In genomic region chr11:130314749-130315285, GRCh38 we compare ENCODE assay signal across 1 cellular context.
TF ChIP-seq lines count a peak whose summit lies in the region.

Gene ZBTB44, minus strand, starts transcription at chr11:130314917. Its CDS starts 53,044 bp downstream, at chr11:130261873.

TF ChIP-seq in GM12878, 131 proteins besides CTCF, POLR2A, EP300 and RAD21 (continued from another document and continues in another):
- TF ChIP-seq ZNF687 (IDR thresholded peaks at IDR 0.05) (peak; percentile 47), SKIL (IDR thresholded peaks at IDR 0.05; ENCODE audit: low read depth, poor library complexity, severe bottlenecking) (no peak), YY1 (IDR thresholded peaks at IDR 0.05; ENCODE audit: low read depth, low read length) (no peak), REST (IDR thresholded peaks at IDR 0.05; ENCODE audit: low read depth, low read length) (no peak), RBBP5 (conservative IDR thresholded peaks at IDR 0.05) (no peak), CHD4 (IDR thresholded peaks at IDR 0.05) (no peak), ZBED1 (IDR thresholded peaks at IDR 0.05; ENCODE audit: borderline replicate concordance) (no peak), NBN (IDR thresholded peaks at IDR 0.05) (0 out of 2 replicates have a peak, but pooled peaks have one; percentile 39), TARDBP (IDR thresholded peaks at IDR 0.05; ENCODE audit: borderline replicate concordance) (no peak), POU2F2 (IDR thresholded peaks at IDR 0.05; ENCODE audit: borderline replicate concordance, low read depth, low read length) (peak; percentile 49; the same call in 1 of the 3 replicates), KLF5 (IDR thresholded peaks at IDR 0.05; ENCODE audit: partially characterized antibody) (no peak), BCL11A (IDR thresholded peaks at IDR 0.05; ENCODE audit: low read depth, low read length) (no peak), USF1 (IDR thresholded peaks at IDR 0.05; ENCODE audit: borderline replicate concordance, extremely low read length, insufficient read depth, low read depth, low read length) (no peak), SIX5 (IDR thresholded peaks at IDR 0.05; ENCODE audit: low read depth, low read length, severe bottlenecking) (no peak), PBX3 (IDR thresholded peaks at IDR 0.05; ENCODE audit: insufficient replicate concordance, low read depth, low read length) (no peak), EED (IDR thresholded peaks at IDR 0.05; ENCODE audit: low read depth) (no peak), JUNB (IDR thresholded peaks at IDR 0.05) (no peak), TBL1XR1 (IDR thresholded peaks at IDR 0.05; ENCODE audit: low read depth, low read length) (no peak), CREB1 (IDR thresholded peaks at IDR 0.05; ENCODE audit: low read depth) (no peak), RELB (IDR thresholded peaks at IDR 0.05; ENCODE audit: low read depth) (no peak), HCFC1 (IDR thresholded peaks at IDR 0.05; ENCODE audit: low read length) (no peak), FOXK2 (IDR thresholded peaks at IDR 0.05) (no peak), NR2C1 (IDR thresholded peaks at IDR 0.05) (no peak), ATF2 (IDR thresholded peaks at IDR 0.05; ENCODE audit: low read length) (no peak), USF2 (IDR thresholded peaks at IDR 0.05; ENCODE audit: borderline replicate concordance, low read depth, low read length) (no peak; the same call in 1 of the 2 replicates), BMI1 (IDR thresholded peaks at IDR 0.05; ENCODE audit: borderline replicate concordance) (no peak), EGR1 (IDR thresholded peaks at IDR 0.05; ENCODE audit: borderline replicate concordance in 1 of 2, low read depth in 2 of 2, low read length in 2 of 2) (no peak), BCLAF1 (IDR thresholded peaks at IDR 0.05) (no peak), EZH2 (IDR thresholded peaks at IDR 0.05; ENCODE audit: borderline replicate concordance, control insufficient read depth, low read depth, low read length) (no peak), HDAC2 (IDR thresholded peaks at IDR 0.05) (no peak), ATF7 (IDR thresholded peaks at IDR 0.05; ENCODE audit: low read depth) (no peak), IRF4 (IDR thresholded peaks at IDR 0.05; ENCODE audit: low read depth, low read length) (no peak), IRF5 (IDR thresholded peaks at IDR 0.05; ENCODE audit: borderline replicate concordance) (no peak), ZBTB33 (IDR thresholded peaks at IDR 0.05) (no peak), SPI1 (IDR thresholded peaks at IDR 0.05; ENCODE audit: borderline replicate concordance, insufficient read depth, low read depth, low read length) (peak; percentile 52; the same call in 1 of the 2 replicates)
